17 cellular contexts compared by ENCODE assay signal in the genomic region with DNA sequence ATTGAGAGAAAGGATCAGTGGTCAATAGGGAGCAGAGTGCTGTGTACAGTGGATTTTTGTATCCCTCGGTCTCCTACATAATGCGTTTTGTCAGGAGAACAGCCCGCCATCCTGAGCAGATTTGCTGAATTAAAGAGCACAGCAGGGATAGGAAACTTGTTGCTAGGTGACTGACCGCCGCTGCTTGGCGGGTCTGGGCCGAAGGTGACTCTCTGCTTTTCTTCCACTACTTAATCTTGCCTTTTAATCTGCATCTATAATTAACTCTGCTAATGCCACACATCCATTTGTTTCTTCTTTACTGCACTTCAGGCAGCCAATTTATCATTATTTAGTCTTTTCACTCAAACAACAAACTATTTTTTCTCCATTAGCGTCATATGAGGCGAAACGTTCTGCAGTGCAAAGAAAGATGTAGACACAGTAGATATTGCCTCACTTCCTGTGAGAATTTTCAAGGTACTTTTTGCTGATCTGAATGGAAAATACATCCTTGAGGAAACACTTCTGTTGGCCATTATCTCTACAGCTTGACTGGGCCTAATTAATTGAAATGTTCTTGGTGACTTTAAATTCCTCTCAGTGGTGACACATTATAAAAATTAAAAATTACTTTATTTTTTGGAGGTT.
DNase-seq lines count a peak whose midpoint lies in the region; ATAC-seq and TF ChIP-seq lines count a peak whose summit lies in the region.
"Had no signal": no experiment of that assay in that cellular context is flagged by ENCODE, and none has a peak within 500 bp of the region (broad histone marks: within the 10 kb centered on the region; RNA-seq: fewer than 3 reads in every experiment).

No MANE protein-coding gene starts in this region.

- H3K27ac Mint-ChIP-seq in GM23338 (peak overlapping the region; percentile 30; the same call in 1 of the 2 replicates), WTC11 (peak overlapping the region; percentile 37), nephron progenitor cell (no peak overlapping the region)

- CTCF ChIA-PET in WTC11 (lab: Charles Lee) = no interaction called here

- peak overlapping the region; percentile 59 for H3K4me2 ChIP-seq in GM23338
- H3K4me2 ChIP-seq: BLaER1 treated with 17β-estradiol and CSF1 and Interleukin-3, amounts not matched to agents 10 nM and 100 nM had no signal

- peaks cover 2% of the 10 kb centered on the region for H3K27me3 Mint-ChIP-seq in GM23338 (ENCODE audit: insufficient read depth, low read depth, poor library complexity)
- H3K27me3 Mint-ChIP-seq in WTC11 (ENCODE audit: low read depth) = no peaks in the 10 kb centered on the region; the same call in 1 of the 2 replicates
- peaks cover 4% of the 10 kb centered on the region for H3K27me3 Mint-ChIP-seq in nephron progenitor cell (ENCODE audit: low read depth, poor library complexity)

- H3K4me3 Mint-ChIP-seq in GM23338 = peak overlapping the region; percentile 28; the same call in 1 of the 3 replicates
- peak overlapping the region; percentile 19; the same call in 1 of the 2 replicates for H3K4me3 Mint-ChIP-seq in WTC11
- H3K4me3 Mint-ChIP-seq in nephron progenitor cell = no peak overlapping the region

- H3K9me3 ChIP-seq in suprapubic skin = no peaks in the 10 kb centered on the region
- H3K9me3 ChIP-seq: BLaER1 treated with 17β-estradiol and CSF1 and Interleukin-3, amounts not matched to agents 10 nM and 100 nM; mucosa of descending colon had no signal

- TF ChIP-seq POLR2A in suprapubic skin (IDR thresholded peaks at IDR 0.05) = no peak

- no peaks in the 10 kb centered on the region for H4K20me1 ChIP-seq in GM23338 (replicated peaks; ENCODE audit: insufficient read depth)
- H4K20me1 ChIP-seq: BLaER1 treated with 17β-estradiol and CSF1 and Interleukin-3, amounts not matched to agents 10 nM and 100 nM had no signal

- H3K4me3 ChIP-seq in GM23338 = peak overlapping the region; percentile 11
- no peak overlapping the region for H3K4me3 ChIP-seq in suprapubic skin
- no peak overlapping the region for H3K4me3 ChIP-seq in foreskin fibroblast (ENCODE audit: low read depth in 1 of 2, low read length in 2 of 2)
- H3K4me3 ChIP-seq: BLaER1 treated with 17β-estradiol and CSF1 and Interleukin-3, amounts not matched to agents 10 nM and 100 nM; mucosa of descending colon had no signal

- H3K4me1 ChIP-seq in GM23338 (ENCODE audit: insufficient read depth) = peaks cover 13% of the 10 kb centered on the region
- no peaks in the 10 kb centered on the region for H3K4me1 ChIP-seq in suprapubic skin
- H3K4me1 ChIP-seq: BLaER1 treated with 17β-estradiol and CSF1 and Interleukin-3, amounts not matched to agents 10 nM and 100 nM had no signal

- no peaks in the 10 kb centered on the region for H3K9me2 ChIP-seq in GM23338 (ENCODE audit: insufficient read depth)

- TF ChIP-seq CTCF in GM23338 (conservative IDR thresholded peaks at IDR 0.05; ENCODE audit: low read depth in 2 of 2) (no peak), WTC11 (IDR thresholded peaks at IDR 0.05) (no peak), nephron progenitor cell (IDR thresholded peaks at IDR 0.05) (no peak), suprapubic skin (IDR thresholded peaks at IDR 0.05) (no peak), foreskin fibroblast (IDR thresholded peaks at IDR 0.05; ENCODE audit: low read depth, low read length) (no peak)

- ATAC-seq in GM23338 (peak; percentile 95), WTC11 (peak; percentile 98), GM21367 (IDR thresholded peaks at IDR 0.05; ENCODE audit: unreplicated experiment) (no peak)
- ATAC-seq: activated CD4-positive, CD25-positive, alpha-beta regulatory T cell treated with anti-CD3 and anti-CD28 coated beads, Interleukin-2, amount 50 U/mL, for 24 hours; mucosa of descending colon; PC-3 had no signal

- TF ChIP-seq EP300 in suprapubic skin (IDR thresholded peaks at IDR 0.05) = no peak

- H3K79me2 ChIP-seq in GM23338 (replicated peaks; ENCODE audit: insufficient read depth) = no peaks in the 10 kb centered on the region

- no peaks in the 10 kb centered on the region for H3K9me3 Mint-ChIP-seq in GM23338
- 0 out of 2 replicates have a peak, but pooled peaks cover 5% of the 10 kb centered on the region for H3K9me3 Mint-ChIP-seq in WTC11
- peaks cover 7% of the 10 kb centered on the region for H3K9me3 Mint-ChIP-seq in nephron progenitor cell

- H3K27me3 ChIP-seq in GM23338 (ENCODE audit: insufficient read depth) (no peaks in the 10 kb centered on the region), suprapubic skin (no peaks in the 10 kb centered on the region)
- H3K27me3 ChIP-seq: BLaER1 treated with 17β-estradiol and CSF1 and Interleukin-3, amounts not matched to agents 10 nM and 100 nM had no signal

- H3F3A ChIP-seq in GM23338 (replicated peaks; ENCODE audit: low read depth) = no peaks in the 10 kb centered on the region

- no peaks in the 10 kb centered on the region for H3K36me3 Mint-ChIP-seq in GM23338 (ENCODE audit: low read depth)
- H3K36me3 Mint-ChIP-seq in WTC11 = no peaks in the 10 kb centered on the region
- no peaks in the 10 kb centered on the region for H3K36me3 Mint-ChIP-seq in nephron progenitor cell (ENCODE audit: low read depth)

- peak; percentile 73 for DNase-seq in GM23338 (ENCODE audit: low spot score)
- peak; percentile 76 to 90 for DNase-seq in NCI-H1930 (lab: John Stamatoyannopoulos, UW)
- DNase-seq in WTC11 (ENCODE audit: low spot score) = peak; percentile 41
- peak; percentile 10 for DNase-seq in nephron progenitor cell
- no peak for DNase-seq in mucosa of gallbladder (ENCODE audit: low spot score)
- DNase-seq in suprapubic skin (ENCODE audit: low spot score in 2 of 2) = no peak
- no peak for DNase-seq in foreskin fibroblast
- DNase-seq: dorsolateral prefrontal cortex; GDM1; mucosa of descending colon; MV-4-11; PC-3; stimulated activated CD4-positive, alpha-beta T cell treated with anti-CD3 and anti-CD28 coated beads, Interleukin-4, amount 100 ng/mL, for 4 hours; stimulated activated naive CD4-positive, alpha-beta T cell had no signal

- peak overlapping the region; percentile 93; the same call in 1 of the 2 replicates for H2AFZ ChIP-seq in GM23338

- H3K36me3 ChIP-seq in GM23338 (ENCODE audit: insufficient read depth) = no peaks in the 10 kb centered on the region
- no peaks in the 10 kb centered on the region for H3K36me3 ChIP-seq in suprapubic skin
- H3K36me3 ChIP-seq: BLaER1 treated with 17β-estradiol and CSF1 and Interleukin-3, amounts not matched to agents 10 nM and 100 nM had no signal

- POLR2A ChIA-PET in WTC11 (lab: Charles Lee) = no interaction called here

- peaks cover 21% of the 10 kb centered on the region for H3K4me1 Mint-ChIP-seq in GM23338
- peaks cover 23% of the 10 kb centered on the region for H3K4me1 Mint-ChIP-seq in WTC11
- H3K4me1 Mint-ChIP-seq in nephron progenitor cell = peaks cover 11% of the 10 kb centered on the region

- 70% methylated on average over 10 of the region's 10 CpGs for WGBS in suprapubic skin

- H3K27ac ChIP-seq in GM23338 (ENCODE audit: low read depth) = 0 out of 2 replicates have a peak overlapping the region, but pooled peaks have one; percentile 36
- no peak overlapping the region for H3K27ac ChIP-seq in suprapubic skin
- H3K27ac ChIP-seq: BLaER1 treated with 17β-estradiol and CSF1 and Interleukin-3, amounts not matched to agents 10 nM and 100 nM; dorsolateral prefrontal cortex had no signal

TF ChIP-seq in GM23338, 12 proteins besides CTCF, POLR2A, EP300 and RAD21 (continues in another document):
- no peak for TF ChIP-seq JUNB (IDR thresholded peaks at IDR 0.05; ENCODE audit: unreplicated experiment)
- TF ChIP-seq, protein P1, sequence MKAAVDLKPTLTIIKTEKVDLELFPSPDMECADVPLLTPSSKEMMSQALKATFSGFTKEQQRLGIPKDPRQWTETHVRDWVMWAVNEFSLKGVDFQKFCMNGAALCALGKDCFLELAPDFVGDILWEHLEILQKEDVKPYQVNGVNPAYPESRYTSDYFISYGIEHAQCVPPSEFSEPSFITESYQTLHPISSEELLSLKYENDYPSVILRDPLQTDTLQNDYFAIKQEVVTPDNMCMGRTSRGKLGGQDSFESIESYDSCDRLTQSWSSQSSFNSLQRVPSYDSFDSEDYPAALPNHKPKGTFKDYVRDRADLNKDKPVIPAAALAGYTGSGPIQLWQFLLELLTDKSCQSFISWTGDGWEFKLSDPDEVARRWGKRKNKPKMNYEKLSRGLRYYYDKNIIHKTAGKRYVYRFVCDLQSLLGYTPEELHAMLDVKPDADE (IDR thresholded peaks at IDR 0.05) = no peak

TF ChIP-seq in WTC11, 78 proteins besides CTCF, POLR2A, EP300 and RAD21 (continues in another document):
- TF ChIP-seq, protein P2, sequence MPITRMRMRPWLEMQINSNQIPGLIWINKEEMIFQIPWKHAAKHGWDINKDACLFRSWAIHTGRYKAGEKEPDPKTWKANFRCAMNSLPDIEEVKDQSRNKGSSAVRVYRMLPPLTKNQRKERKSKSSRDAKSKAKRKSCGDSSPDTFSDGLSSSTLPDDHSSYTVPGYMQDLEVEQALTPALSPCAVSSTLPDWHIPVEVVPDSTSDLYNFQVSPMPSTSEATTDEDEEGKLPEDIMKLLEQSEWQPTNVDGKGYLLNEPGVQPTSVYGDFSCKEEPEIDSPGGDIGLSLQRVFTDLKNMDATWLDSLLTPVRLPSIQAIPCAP (CRISPR knock-in tag; IDR thresholded peaks at IDR 0.05) = no peak
- TF ChIP-seq TEAD4 (CRISPR knock-in tag; IDR thresholded peaks at IDR 0.05) (no peak), HMGA2 (CRISPR knock-in tag; IDR thresholded peaks at IDR 0.05) (no peak), NFYB (CRISPR knock-in tag; conservative IDR thresholded peaks at IDR 0.05; ENCODE audit: low read depth) (no peak), TP53 (CRISPR knock-in tag; IDR thresholded peaks at IDR 0.05) (no peak)
- TF ChIP-seq, protein P3, sequence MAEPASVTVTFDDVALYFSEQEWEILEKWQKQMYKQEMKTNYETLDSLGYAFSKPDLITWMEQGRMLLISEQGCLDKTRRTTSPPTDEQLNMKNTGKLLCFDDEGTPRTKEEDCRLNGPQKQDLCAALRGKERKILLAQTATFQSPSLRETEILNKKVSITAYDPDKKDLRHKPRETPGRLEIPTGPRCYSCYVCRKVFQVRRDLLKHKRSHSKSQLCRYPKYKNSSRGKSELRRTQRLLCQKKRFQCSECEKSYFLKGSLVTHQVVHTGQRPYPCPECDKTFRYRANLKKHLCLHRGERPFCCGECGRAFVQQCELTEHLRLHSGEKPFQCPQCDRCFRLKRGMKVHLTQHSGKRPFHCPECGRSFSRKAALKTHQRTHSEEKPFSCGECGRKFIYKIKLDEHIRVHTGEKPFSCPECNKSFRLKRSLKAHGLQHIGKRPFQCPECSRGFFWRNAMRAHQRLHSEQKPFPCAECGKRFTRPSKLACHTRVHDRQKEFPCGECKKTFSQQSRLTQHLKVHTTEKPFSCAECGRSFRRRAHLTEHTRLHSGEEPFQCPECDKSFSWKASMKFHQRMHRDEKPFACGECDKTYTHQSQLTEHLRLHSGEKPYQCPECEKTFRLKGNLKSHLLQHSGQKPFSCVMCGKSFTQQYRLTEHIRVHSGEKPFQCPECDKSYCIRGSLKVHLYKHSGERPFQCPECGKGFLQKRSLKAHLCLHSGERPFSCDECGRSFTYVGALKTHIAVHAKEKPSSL (CRISPR knock-in tag; conservative IDR thresholded peaks at IDR 0.05) = no peak

Comparison
In these comparisons a context has a peak if more than half of its experiments do, and no peak if none do; other contexts are left out.
1. DNase-seq: peak in GM23338 (single experiment), NCI-H1930 (2 of 2), WTC11 (single experiment) and nephron progenitor cell (single experiment); none in mucosa of gallbladder (single experiment), suprapubic skin (0 of 2) and foreskin fibroblast (0 of 2).